28 cellular contexts compared by ENCODE assay signal in genomic region chr20:896626-897025, GRCh38. TPM values are rescaled to one million over a fixed set of nuclear protein-coding genes. Genes with fewer than 3 reads are reported as not detected.
"Had no signal": no experiment of that assay in that cellular context is flagged by ENCODE, and none has a peak within 500 bp of the region (broad histone marks: within the 10 kb centered on the region; RNA-seq: fewer than 3 reads in every experiment).

No MANE protein-coding gene starts in this region.

- ATAC-seq: heart left ventricle; left lobe of liver; psoas muscle; right lobe of liver; stimulated activated naive B cell treated with anti-CD40 and anti-IgM and Interleukin-4, amounts not matched to agents 10 μg/mL and 1 μg/mL and 100 μg/mL, for 72 hours; stimulated activated naive CD8-positive, alpha-beta T cell treated with anti-CD3 and anti-CD28 coated beads, Interleukin-15, amount 100 ng/mL, for 72 hours had no signal

- H3K4me1 ChIP-seq: psoas muscle, right lobe of liver, transverse colon had no signal

- H3K27ac ChIP-seq: esophagus squamous epithelium, heart left ventricle, parathyroid adenoma, psoas muscle, right lobe of liver, spleen, testis, transverse colon had no signal

- H3K36me3 ChIP-seq: esophagus squamous epithelium, heart left ventricle, right lobe of liver, spleen, transverse colon had no signal

- H3K79me2 ChIP-seq: parathyroid adenoma had no signal

- DNase-seq: cerebellar nuclear complex; dermis blood vessel endothelial cell; esophagus squamous epithelium; heart left ventricle; hippocampal formation; kidney glomerular epithelial cell; mammary epithelial cell; occipital lobe; psoas muscle; retina; stimulated activated CD4-positive, alpha-beta T cell treated with anti-CD3 and anti-CD28 coated beads, Interleukin-15, amount 100 ng/mL, for 24 hours; stimulated activated CD4-positive, alpha-beta T cell treated with anti-CD3 and anti-CD28 coated beads, Interleukin-1b, Interleukin-23, amount 100 ng/mL, for 48 hours; stimulated activated CD4-positive, alpha-beta T cell treated with anti-CD3 and anti-CD28 coated beads, Interleukin-4, amount 100 ng/mL, for 24 hours; stimulated activated naive B cell treated with anti-CD40 and anti-IgM and Interleukin-4, amounts not matched to agents 10 μg/mL and 1 μg/mL and 100 μg/mL, for 72 hours; stimulated activated naive CD8-positive, alpha-beta T cell treated with anti-CD3 and anti-CD28 coated beads, Interleukin-15, amount 100 ng/mL, for 72 hours; testis; transverse colon had no signal

- FAIRE-seq: colon, frontal cortex, islet of Langerhans, urothelium cell line had no signal

- H3K27me3 ChIP-seq: esophagus squamous epithelium, heart left ventricle, right lobe of liver, testis, transverse colon had no signal

- H3K9ac ChIP-seq: parathyroid adenoma had no signal

- H2AFZ ChIP-seq: parathyroid adenoma had no signal

- H3K9me3 ChIP-seq: esophagus squamous epithelium, heart left ventricle, psoas muscle, right lobe of liver, testis, transverse colon had no signal

- H3K4me3 ChIP-seq: esophagus squamous epithelium, heart left ventricle, psoas muscle, right lobe of liver, spleen, testis, transverse colon had no signal

RNA-seq across cellular contexts. Expression of gene ANGPT4, which starts 19.5 kb away (rescaled TPM):
- total RNA-seq: dermis blood vessel endothelial cell, epithelial cell of proximal tubule, frontal cortex, glomerular endothelial cell, myocyte, occipital lobe, spleen had no signal
